ENCODE assay signal across 1 cellular context in genomic region chr4:153209410-153209809, GRCh38.
TF ChIP-seq lines count a peak whose summit lies in the region.

No MANE protein-coding gene starts in this region.

TF ChIP-seq in HepG2, 621 proteins besides CTCF, POLR2A, EP300 and RAD21 (continued from another document and continues in another):
- TF ChIP-seq KIAA2018 (CRISPR knock-in tag; IDR thresholded peaks at IDR 0.05; ENCODE audit: borderline replicate concordance) (no peak), ZBTB37 (CRISPR knock-in tag; IDR thresholded peaks at IDR 0.05) (no peak), TCF7 (IDR thresholded peaks at IDR 0.05; ENCODE audit: low read depth) (peak; percentile 89), ZNF407 (CRISPR knock-in tag; IDR thresholded peaks at IDR 0.05; ENCODE audit: not compliant biosample characterization) (no peak), MTERF4 (CRISPR knock-in tag; IDR thresholded peaks at IDR 0.05) (no peak), HMG20B (CRISPR knock-in tag; conservative IDR thresholded peaks at IDR 0.05) (peak; percentile 79), ZNF460 (CRISPR knock-in tag; IDR thresholded peaks at IDR 0.05; ENCODE audit: borderline replicate concordance) (no peak), EEA1 (CRISPR knock-in tag; IDR thresholded peaks at IDR 0.05; ENCODE audit: borderline replicate concordance) (no peak), HOXA5 (CRISPR knock-in tag; IDR thresholded peaks at IDR 0.05) (0 out of 2 replicates have a peak, but pooled peaks have one; percentile 34), FOXA1 (IDR thresholded peaks at IDR 0.05) (no peak), FOXA1 (CRISPR knock-in tag; IDR thresholded peaks at IDR 0.05) (peak; percentile 85), KDM3A (CRISPR knock-in tag; IDR thresholded peaks at IDR 0.05; ENCODE audit: low read depth) (no peak), AHDC1 (CRISPR knock-in tag; IDR thresholded peaks at IDR 0.05; ENCODE audit: borderline replicate concordance) (peak; percentile 55; the same call in 1 of the 2 replicates), HMG20A (CRISPR knock-in tag; IDR thresholded peaks at IDR 0.05; ENCODE audit: borderline replicate concordance) (peak; percentile 88), ZNF598 (CRISPR knock-in tag; IDR thresholded peaks at IDR 0.05; ENCODE audit: borderline replicate concordance) (no peak), ZBTB14 (CRISPR knock-in tag; IDR thresholded peaks at IDR 0.05) (no peak), REL (CRISPR knock-in tag; conservative IDR thresholded peaks at IDR 0.05) (no peak), KLF13 (CRISPR knock-in tag; IDR thresholded peaks at IDR 0.05) (no peak), ZGPAT (CRISPR knock-in tag; IDR thresholded peaks at IDR 0.05) (peak; percentile 50; the same call in 1 of the 2 replicates), TEAD3 (CRISPR knock-in tag; optimal IDR thresholded peaks at IDR 0.05; ENCODE audit: borderline replicate concordance) (peak; percentile 79)
